2 cellular contexts compared by ENCODE assay signal in genomic region chr1:23254584-23254983, GRCh38.
TF ChIP-seq lines count a peak whose summit lies in the region.

No MANE protein-coding gene starts in this region.

TF ChIP-seq in GM23338, 12 proteins besides CTCF, POLR2A, EP300 and RAD21:
- TF ChIP-seq, protein P1, sequence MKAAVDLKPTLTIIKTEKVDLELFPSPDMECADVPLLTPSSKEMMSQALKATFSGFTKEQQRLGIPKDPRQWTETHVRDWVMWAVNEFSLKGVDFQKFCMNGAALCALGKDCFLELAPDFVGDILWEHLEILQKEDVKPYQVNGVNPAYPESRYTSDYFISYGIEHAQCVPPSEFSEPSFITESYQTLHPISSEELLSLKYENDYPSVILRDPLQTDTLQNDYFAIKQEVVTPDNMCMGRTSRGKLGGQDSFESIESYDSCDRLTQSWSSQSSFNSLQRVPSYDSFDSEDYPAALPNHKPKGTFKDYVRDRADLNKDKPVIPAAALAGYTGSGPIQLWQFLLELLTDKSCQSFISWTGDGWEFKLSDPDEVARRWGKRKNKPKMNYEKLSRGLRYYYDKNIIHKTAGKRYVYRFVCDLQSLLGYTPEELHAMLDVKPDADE (IDR thresholded peaks at IDR 0.05), result no peak
- no peak for TF ChIP-seq ZNF331 (CRISPR knock-in tag; IDR thresholded peaks at IDR 0.05; ENCODE audit: low read depth)
- TF ChIP-seq STAT1 (IDR thresholded peaks at IDR 0.05; ENCODE audit: unreplicated experiment), result no peak
- TF ChIP-seq, protein P2, sequence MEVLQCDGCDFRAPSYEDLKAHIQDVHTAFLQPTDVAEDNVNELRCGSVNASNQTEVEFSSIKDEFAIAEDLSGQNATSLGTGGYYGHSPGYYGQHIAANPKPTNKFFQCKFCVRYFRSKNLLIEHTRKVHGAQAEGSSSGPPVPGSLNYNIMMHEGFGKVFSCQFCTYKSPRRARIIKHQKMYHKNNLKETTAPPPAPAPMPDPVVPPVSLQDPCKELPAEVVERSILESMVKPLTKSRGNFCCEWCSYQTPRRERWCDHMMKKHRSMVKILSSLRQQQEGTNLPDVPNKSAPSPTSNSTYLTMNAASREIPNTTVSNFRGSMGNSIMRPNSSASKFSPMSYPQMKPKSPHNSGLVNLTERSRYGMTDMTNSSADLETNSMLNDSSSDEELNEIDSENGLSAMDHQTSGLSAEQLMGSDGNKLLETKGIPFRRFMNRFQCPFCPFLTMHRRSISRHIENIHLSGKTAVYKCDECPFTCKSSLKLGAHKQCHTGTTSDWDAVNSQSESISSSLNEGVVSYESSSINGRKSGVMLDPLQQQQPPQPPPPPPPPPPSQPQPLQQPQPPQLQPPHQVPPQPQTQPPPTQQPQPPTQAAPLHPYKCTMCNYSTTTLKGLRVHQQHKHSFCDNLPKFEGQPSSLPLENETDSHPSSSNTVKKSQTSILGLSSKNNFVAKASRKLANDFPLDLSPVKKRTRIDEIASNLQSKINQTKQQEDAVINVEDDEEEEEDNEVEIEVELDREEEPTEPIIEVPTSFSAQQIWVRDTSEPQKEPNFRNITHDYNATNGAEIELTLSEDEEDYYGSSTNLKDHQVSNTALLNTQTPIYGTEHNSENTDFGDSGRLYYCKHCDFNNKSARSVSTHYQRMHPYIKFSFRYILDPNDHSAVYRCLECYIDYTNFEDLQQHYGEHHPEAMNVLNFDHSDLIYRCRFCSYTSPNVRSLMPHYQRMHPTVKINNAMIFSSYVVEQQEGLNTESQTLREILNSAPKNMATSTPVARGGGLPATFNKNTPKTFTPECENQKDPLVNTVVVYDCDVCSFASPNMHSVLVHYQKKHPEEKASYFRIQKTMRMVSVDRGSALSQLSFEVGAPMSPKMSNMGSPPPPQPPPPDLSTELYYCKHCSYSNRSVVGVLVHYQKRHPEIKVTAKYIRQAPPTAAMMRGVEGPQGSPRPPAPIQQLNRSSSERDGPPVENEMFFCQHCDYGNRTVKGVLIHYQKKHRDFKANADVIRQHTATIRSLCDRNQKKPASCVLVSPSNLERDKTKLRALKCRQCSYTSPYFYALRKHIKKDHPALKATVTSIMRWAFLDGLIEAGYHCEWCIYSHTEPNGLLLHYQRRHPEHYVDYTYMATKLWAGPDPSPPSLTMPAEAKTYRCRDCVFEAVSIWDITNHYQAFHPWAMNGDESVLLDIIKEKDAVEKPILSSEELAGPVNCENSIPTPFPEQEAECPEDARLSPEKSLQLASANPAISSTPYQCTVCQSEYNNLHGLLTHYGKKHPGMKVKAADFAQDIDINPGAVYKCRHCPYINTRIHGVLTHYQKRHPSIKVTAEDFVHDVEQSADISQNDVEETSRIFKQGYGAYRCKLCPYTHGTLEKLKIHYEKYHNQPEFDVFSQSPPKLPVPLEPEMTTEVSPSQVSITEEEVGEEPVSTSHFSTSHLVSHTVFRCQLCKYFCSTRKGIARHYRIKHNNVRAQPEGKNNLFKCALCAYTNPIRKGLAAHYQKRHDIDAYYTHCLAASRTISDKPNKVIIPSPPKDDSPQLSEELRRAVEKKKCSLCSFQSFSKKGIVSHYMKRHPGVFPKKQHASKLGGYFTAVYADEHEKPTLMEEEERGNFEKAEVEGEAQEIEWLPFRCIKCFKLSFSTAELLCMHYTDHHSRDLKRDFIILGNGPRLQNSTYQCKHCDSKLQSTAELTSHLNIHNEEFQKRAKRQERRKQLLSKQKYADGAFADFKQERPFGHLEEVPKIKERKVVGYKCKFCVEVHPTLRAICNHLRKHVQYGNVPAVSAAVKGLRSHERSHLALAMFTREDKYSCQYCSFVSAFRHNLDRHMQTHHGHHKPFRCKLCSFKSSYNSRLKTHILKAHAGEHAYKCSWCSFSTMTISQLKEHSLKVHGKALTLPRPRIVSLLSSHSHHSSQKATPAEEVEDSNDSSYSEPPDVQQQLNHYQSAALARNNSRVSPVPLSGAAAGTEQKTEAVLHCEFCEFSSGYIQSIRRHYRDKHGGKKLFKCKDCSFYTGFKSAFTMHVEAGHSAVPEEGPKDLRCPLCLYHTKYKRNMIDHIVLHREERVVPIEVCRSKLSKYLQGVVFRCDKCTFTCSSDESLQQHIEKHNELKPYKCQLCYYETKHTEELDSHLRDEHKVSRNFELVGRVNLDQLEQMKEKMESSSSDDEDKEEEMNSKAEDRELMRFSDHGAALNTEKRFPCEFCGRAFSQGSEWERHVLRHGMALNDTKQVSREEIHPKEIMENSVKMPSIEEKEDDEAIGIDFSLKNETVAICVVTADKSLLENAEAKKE (CRISPR knock-in tag; IDR thresholded peaks at IDR 0.05), result no peak
- TF ChIP-seq ZNF114 (CRISPR knock-in tag; IDR thresholded peaks at IDR 0.05), result no peak
TF ChIP-seq in GM23338: peak in this region for 0.

TF ChIP-seq in K562, 482 proteins besides CTCF, POLR2A, EP300 and RAD21:
- TF ChIP-seq CTBP1 (IDR thresholded peaks at IDR 0.05; ENCODE audit: borderline replicate concordance) (peak; percentile 39; the same call in 1 of the 2 replicates), MAFK (IDR thresholded peaks at IDR 0.05; ENCODE audit: low read length) (0 out of 2 replicates have a peak, but pooled peaks have one; percentile 13), RCOR1 (IDR thresholded peaks at IDR 0.05; ENCODE audit: borderline replicate concordance in 1 of 2, low read depth in 2 of 2, low read length in 2 of 2) (peak in 1 of 2 experiments; percentile 42; a peak in 1 of 4 replicates), SMARCA5 (IDR thresholded peaks at IDR 0.05) (no peak), C11orf30 (IDR thresholded peaks at IDR 0.05; ENCODE audit: low read depth) (0 out of 2 replicates have a peak, but pooled peaks have one; percentile 20), PML (IDR thresholded peaks at IDR 0.05; ENCODE audit: low read length) (no peak), KDM1A (IDR thresholded peaks at IDR 0.05) (peak; percentile 37 to 56; a peak in 1 of 4 replicates), NFE2 (IDR thresholded peaks at IDR 0.05; ENCODE audit: low read depth) (peak; percentile 58; the same call in 1 of the 2 replicates)
- TF ChIP-seq, protein P1 (conservative IDR thresholded peaks at IDR 0.05; ENCODE audit: control insufficient read depth, low read depth, low read length), result no peak
TF ChIP-seq in K562: peak in this region for 6.
